In genomic region chr2:118738106-118738505, GRCh38 we compare ENCODE assay signal across 18 cellular contexts.
DNase-seq lines count a peak whose midpoint lies in the region; ATAC-seq, FAIRE-seq and TF ChIP-seq lines count a peak whose summit lies in the region.
"Had no signal": no experiment of that assay in that cellular context is flagged by ENCODE, and none has a peak within 500 bp of the region (broad histone marks: within the 10 kb centered on the region; RNA-seq: fewer than 3 reads in every experiment).

No MANE protein-coding gene starts in this region.

- H3K4me3 Mint-ChIP-seq in GM23338, result no peak overlapping the region; the same call in 2 of the 3 replicates
- H3K4me3 Mint-ChIP-seq: CD8-positive, alpha-beta memory T cell had no signal

- WGBS in A549 (ENCODE audit: missing lambda C conversion rate), result 56% methylated on average over 3 of the region's 3 CpGs

- H2AFZ ChIP-seq in GM23338, result no peak overlapping the region; the same call in 1 of the 2 replicates

- peaks cover 2% of the 10 kb centered on the region; the same call in 2 of the 3 replicates for H3K36me3 Mint-ChIP-seq in GM23338 (ENCODE audit: low read depth)
- H3K36me3 Mint-ChIP-seq: CD8-positive, alpha-beta memory T cell had no signal

- TF ChIP-seq RAD21 in A549 (conservative IDR thresholded peaks at IDR 0.05 in 1 of 2, IDR thresholded peaks at IDR 0.05 in 1 of 2), result no peak

- CTCF ChIA-PET in A549 (lab: Yijun Ruan, JAX), result no interaction called here

- FAIRE-seq in A549 (lab: Jason Lieb, UNC), result no peak
- no peak for FAIRE-seq in GM19239 (lab: Jason Lieb, UNC)
- FAIRE-seq: A204.1, D721Med, HTR-8/SVneo had no signal

- H3K4me1 ChIP-seq in A549, result peaks cover 11% of the 10 kb centered on the region
- H3K4me1 ChIP-seq in GM23338 (ENCODE audit: insufficient read depth), result peaks cover 24% of the 10 kb centered on the region
- H3K4me1 ChIP-seq in adipocyte (ENCODE audit: control insufficient read depth, insufficient read depth, low read length), result peaks cover 23% of the 10 kb centered on the region
- peaks cover 14% of the 10 kb centered on the region for H3K4me1 ChIP-seq in foreskin keratinocyte
- no peaks in the 10 kb centered on the region for H3K4me1 ChIP-seq in vagina
- H3K4me1 ChIP-seq: HAP-1 had no signal

- no peaks in the 10 kb centered on the region for H3K79me2 ChIP-seq in GM23338 (replicated peaks; ENCODE audit: insufficient read depth)

- intact Hi-C loops in vagina (cut with DNase I), result no loop called here

- H3K27me3 Mint-ChIP-seq in GM23338 (ENCODE audit: insufficient read depth, low read depth, poor library complexity), result peaks cover 2% of the 10 kb centered on the region

- no peaks in the 10 kb centered on the region; the same call in 1 of the 3 replicates for H3K9me3 ChIP-seq in A549
- H3K9me3 ChIP-seq in adipocyte (ENCODE audit: control insufficient read depth, low read length), result no peaks in the 10 kb centered on the region
- H3K9me3 ChIP-seq in vagina, result no peaks in the 10 kb centered on the region
- H3K9me3 ChIP-seq: HAP-1 had no signal

- TF ChIP-seq EP300 in A549 (IDR thresholded peaks at IDR 0.05), result no peak

- TF ChIP-seq POLR2A in A549 (IDR thresholded peaks at IDR 0.05; ENCODE audit: low read length) (no peak), vagina (IDR thresholded peaks at IDR 0.05) (no peak)

- H3K4me2 ChIP-seq in A549, result peak overlapping the region; percentile 39
- H3K4me2 ChIP-seq in GM23338, result peak overlapping the region; percentile 67; the same call in 1 of the 2 replicates

- H3K9ac ChIP-seq in adipocyte (ENCODE audit: low read length), result peak overlapping the region; percentile 2

- H3K4me1 Mint-ChIP-seq in GM23338, result peaks cover 23% of the 10 kb centered on the region
- H3K4me1 Mint-ChIP-seq: CD8-positive, alpha-beta memory T cell had no signal

- H3K9me2 ChIP-seq in GM23338 (ENCODE audit: insufficient read depth), result peaks cover 3% of the 10 kb centered on the region

- peak overlapping the region; percentile 14 to 38; a peak in 3 of 6 replicates for H3K27ac ChIP-seq in A549
- no peak overlapping the region for H3K27ac ChIP-seq in GM23338 (ENCODE audit: low read depth)
- peak overlapping the region; percentile 53 for H3K27ac ChIP-seq in foreskin keratinocyte
- no peak overlapping the region for H3K27ac ChIP-seq in vagina

- no peak overlapping the region for H3K27ac Mint-ChIP-seq in GM23338

- H3K27me3 ChIP-seq in GM23338 (ENCODE audit: insufficient read depth) (no peaks in the 10 kb centered on the region), adipocyte (replicated peaks; ENCODE audit: control insufficient read depth, insufficient read depth, low read length) (no peaks in the 10 kb centered on the region), foreskin keratinocyte (no peaks in the 10 kb centered on the region), vagina (no peaks in the 10 kb centered on the region)

- H3F3A ChIP-seq in GM23338 (replicated peaks; ENCODE audit: low read depth), result no peaks in the 10 kb centered on the region

- TF ChIP-seq CTCF in A549 (IDR thresholded peaks at IDR 0.05) (no peak), GM23338 (conservative IDR thresholded peaks at IDR 0.05; ENCODE audit: low read depth in 2 of 2) (no peak), foreskin keratinocyte (conservative IDR thresholded peaks at IDR 0.05) (no peak), vagina (IDR thresholded peaks at IDR 0.05) (no peak)

- POLR2A ChIA-PET in A549 (lab: Yijun Ruan, JAX), result no interaction called here

- DNase-seq in A549 (ENCODE audit: low read depth in 1 of 2, low spot score in 1 of 2), result no peak
- DNase-seq in GM23338 (ENCODE audit: low spot score), result no peak
- no peak for DNase-seq in adipocyte (ENCODE audit: low read depth)
- DNase-seq in foreskin keratinocyte, result no peak
- no peak for DNase-seq in NCI-H69 (lab: John Stamatoyannopoulos, UW)
- DNase-seq in vagina (ENCODE audit: extremely low spot score in 2 of 2), result no peak
- no peak for DNase-seq in GM19239 (ENCODE audit: insufficient read length, low spot score)
- no peak for DNase-seq in NCI-H345 (lab: John Stamatoyannopoulos, UW)
- DNase-seq: C1 segment of cervical spinal cord; CD8-positive, alpha-beta memory T cell; NCI-H2081 treated with DMSO at 0.1 percent for 48 hours; NCI-H82; RPMI8226; SIG-M5 had no signal

- no peak overlapping the region for H3K4me3 ChIP-seq in A549
- H3K4me3 ChIP-seq in GM23338, result no peak overlapping the region
- H3K4me3 ChIP-seq in adipocyte (ENCODE audit: low read length), result peak overlapping the region; percentile 2
- no peak overlapping the region for H3K4me3 ChIP-seq in vagina
- H3K4me3 ChIP-seq: HAP-1 had no signal

- H3K9me3 Mint-ChIP-seq in GM23338, result peaks cover 13% of the 10 kb centered on the region; the same call in 2 of the 3 replicates

- H3K36me3 ChIP-seq in GM23338 (ENCODE audit: insufficient read depth), result no peaks in the 10 kb centered on the region
- H3K36me3 ChIP-seq in adipocyte (ENCODE audit: control insufficient read depth, insufficient read depth, low read length, severe bottlenecking), result no peaks in the 10 kb centered on the region
- no peaks in the 10 kb centered on the region for H3K36me3 ChIP-seq in vagina
- H3K36me3 ChIP-seq: HAP-1 had no signal

- H4K20me1 ChIP-seq in GM23338 (replicated peaks; ENCODE audit: insufficient read depth), result no peaks in the 10 kb centered on the region

- ATAC-seq in A549, result no peak; a peak in 1 of 6 replicates
- no peak for ATAC-seq in GM23338
- ATAC-seq in foreskin keratinocyte, result peak; percentile 5

TF ChIP-seq in A549, 52 proteins besides CTCF, POLR2A, EP300 and RAD21 (continues in another document):
- TF ChIP-seq MAZ (IDR thresholded peaks at IDR 0.05; ENCODE audit: borderline replicate concordance, low read depth, low read length) (no peak), RARB (CRISPR knock-in tag; IDR thresholded peaks at IDR 0.05) (no peak), EHMT2 (IDR thresholded peaks at IDR 0.05; ENCODE audit: low read depth) (no peak), MYC (IDR thresholded peaks at IDR 0.05; ENCODE audit: borderline replicate concordance, low read length) (no peak), SREBF2 (IDR thresholded peaks at IDR 0.05) (no peak), CHD4 (IDR thresholded peaks at IDR 0.05; ENCODE audit: borderline replicate concordance) (no peak), CBX2 (IDR thresholded peaks at IDR 0.05; ENCODE audit: borderline replicate concordance, low read depth) (no peak), RNF2 (IDR thresholded peaks at IDR 0.05; ENCODE audit: borderline replicate concordance, low read depth) (no peak), TFCP2L1 (CRISPR knock-in tag; IDR thresholded peaks at IDR 0.05) (no peak), JUN (IDR thresholded peaks at IDR 0.05) (no peak), POLR2AphosphoS2 (conservative IDR thresholded peaks at IDR 0.05; ENCODE audit: low read length) (no peak)
- TF ChIP-seq, protein P1, sequence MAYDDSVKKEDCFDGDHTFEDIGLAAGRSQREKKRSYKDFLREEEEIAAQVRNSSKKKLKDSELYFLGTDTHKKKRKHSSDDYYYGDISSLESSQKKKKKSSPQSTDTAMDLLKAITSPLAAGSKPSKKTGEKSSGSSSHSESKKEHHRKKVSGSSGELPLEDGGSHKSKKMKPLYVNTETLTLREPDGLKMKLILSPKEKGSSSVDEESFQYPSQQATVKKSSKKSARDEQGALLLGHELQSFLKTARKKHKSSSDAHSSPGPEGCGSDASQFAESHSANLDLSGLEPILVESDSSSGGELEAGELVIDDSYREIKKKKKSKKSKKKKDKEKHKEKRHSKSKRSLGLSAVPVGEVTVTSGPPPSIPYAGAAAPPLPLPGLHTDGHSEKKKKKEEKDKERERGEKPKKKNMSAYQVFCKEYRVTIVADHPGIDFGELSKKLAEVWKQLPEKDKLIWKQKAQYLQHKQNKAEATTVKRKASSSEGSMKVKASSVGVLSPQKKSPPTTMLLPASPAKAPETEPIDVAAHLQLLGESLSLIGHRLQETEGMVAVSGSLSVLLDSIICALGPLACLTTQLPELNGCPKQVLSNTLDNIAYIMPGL (CRISPR knock-in tag; IDR thresholded peaks at IDR 0.05; ENCODE audit: borderline replicate concordance), result no peak

TF ChIP-seq in GM23338, 12 proteins besides CTCF, POLR2A, EP300 and RAD21 (continues in another document):
- TF ChIP-seq ZNF114 (CRISPR knock-in tag; IDR thresholded peaks at IDR 0.05), result no peak
- no peak for TF ChIP-seq NANOG (IDR thresholded peaks at IDR 0.05; ENCODE audit: borderline replicate concordance)
- no peak for TF ChIP-seq STAT1 (IDR thresholded peaks at IDR 0.05; ENCODE audit: unreplicated experiment)
- no peak for TF ChIP-seq JUNB (IDR thresholded peaks at IDR 0.05; ENCODE audit: unreplicated experiment)
- no peak for TF ChIP-seq CREB1 (CRISPR knock-in tag; IDR thresholded peaks at IDR 0.05; ENCODE audit: low read depth)
- TF ChIP-seq, protein P2, sequence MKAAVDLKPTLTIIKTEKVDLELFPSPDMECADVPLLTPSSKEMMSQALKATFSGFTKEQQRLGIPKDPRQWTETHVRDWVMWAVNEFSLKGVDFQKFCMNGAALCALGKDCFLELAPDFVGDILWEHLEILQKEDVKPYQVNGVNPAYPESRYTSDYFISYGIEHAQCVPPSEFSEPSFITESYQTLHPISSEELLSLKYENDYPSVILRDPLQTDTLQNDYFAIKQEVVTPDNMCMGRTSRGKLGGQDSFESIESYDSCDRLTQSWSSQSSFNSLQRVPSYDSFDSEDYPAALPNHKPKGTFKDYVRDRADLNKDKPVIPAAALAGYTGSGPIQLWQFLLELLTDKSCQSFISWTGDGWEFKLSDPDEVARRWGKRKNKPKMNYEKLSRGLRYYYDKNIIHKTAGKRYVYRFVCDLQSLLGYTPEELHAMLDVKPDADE (IDR thresholded peaks at IDR 0.05), result no peak
- no peak for TF ChIP-seq EZH2 (IDR thresholded peaks at IDR 0.05; ENCODE audit: low read depth, unreplicated experiment)
- no peak for TF ChIP-seq POLR2AphosphoS5 (IDR thresholded peaks at IDR 0.05; ENCODE audit: low read depth)
- TF ChIP-seq EZH2phosphoT487 (IDR thresholded peaks at IDR 0.05; ENCODE audit: unreplicated experiment), result no peak
- no peak for TF ChIP-seq ZNF331 (CRISPR knock-in tag; IDR thresholded peaks at IDR 0.05; ENCODE audit: low read depth)

Comparison
In these comparisons a context has a peak if more than half of its experiments do, and no peak if none do; other contexts are left out.
1. H3K27ac ChIP-seq: peak in A549 (2 of 2) and foreskin keratinocyte (single experiment); none in GM23338 (single experiment) and vagina (single experiment).